32 cellular contexts compared by ENCODE assay signal in genomic region chr3:14852721-14853120, GRCh38. TPM values are rescaled to one million over a fixed set of nuclear protein-coding genes. Genes with fewer than 3 reads are reported as not detected.
DNase-seq lines count a peak whose midpoint lies in the region; ATAC-seq, FAIRE-seq and TF ChIP-seq lines count a peak whose summit lies in the region.
"Had no signal": no experiment of that assay in that cellular context is flagged by ENCODE, and none has a peak within 500 bp of the region (broad histone marks: within the 10 kb centered on the region; RNA-seq: fewer than 3 reads in every experiment).

No MANE protein-coding gene starts in this region.

- no peak for FAIRE-seq in H1 (lab: Jason Lieb, UNC)
- FAIRE-seq: astrocyte, keratinocyte had no signal

- H3K27me3 ChIP-seq in H1 (replicated peaks in 1 of 4; ENCODE audit: control insufficient read depth in 3 of 4, extremely low read depth in 1 of 4, insufficient read depth in 3 of 4, low read length in 3 of 4) (no peaks in the 10 kb centered on the region; a peak in 1 of 7 replicates), right cardiac atrium (ENCODE audit: control insufficient read depth, insufficient read depth) (no peaks in the 10 kb centered on the region), uterus (no peaks in the 10 kb centered on the region)
- H3K27me3 ChIP-seq: BE2C, right lobe of liver had no signal

- no peak overlapping the region for H2BK120ac ChIP-seq in H1 (replicated peaks; ENCODE audit: low read depth, low read length)

- H2BK12ac ChIP-seq in H1 (ENCODE audit: low read depth, low read length): 0 out of 2 replicates have a peak overlapping the region, but pooled peaks have one; percentile 44

- H3K56ac ChIP-seq in H1 (replicated peaks; ENCODE audit: insufficient read length, low read depth, low read length): no peak overlapping the region

- H4K8ac ChIP-seq in H1 (ENCODE audit: extremely low read depth, insufficient read depth, low read length): no peak overlapping the region

- peak overlapping the region; percentile 5 for H2BK20ac ChIP-seq in H1 (ENCODE audit: low read length)

- H3K4me2 ChIP-seq in H1 (ENCODE audit: insufficient read depth in 1 of 2, low read depth in 2 of 2, low read length in 2 of 2): no peak overlapping the region
- H3K4me2 ChIP-seq: PC-9 had no signal

- DNase-seq in H1 (ENCODE audit: low read depth in 1 of 2, low spot score in 2 of 2): no peak
- DNase-seq in right cardiac atrium: peak in 2 of 3 donors; percentile 50 to 79
- DNase-seq in sciatic nerve (ENCODE audit: low spot score): no peak
- DNase-seq in uterus: no peak
- DNase-seq in omental fat pad (ENCODE audit: low spot score): no peak
- no peak for DNase-seq in NCI-H524 treated with DMSO at 0.1 percent for 48 hours (lab: John Stamatoyannopoulos, UW)
- no peak for DNase-seq in stimulated activated CD4-positive, alpha-beta T cell treated with anti-CD3 and anti-CD28 coated beads, Interleukin-4, amount 100 ng/mL, for 24 hours
- DNase-seq: activated CD4-positive, alpha-beta T cell treated with anti-CD3 and anti-CD28 coated beads, Interleukin-2, amount 50 U/mL, for 4 hours; activated CD8-positive, alpha-beta memory T cell treated with anti-CD3 and anti-CD28 coated beads, Interleukin-2, amount 10 ng/mL, durations not matched to agents 7 days and 5 days; activated gamma-delta T cell treated with Interleukin-2 at 50 U/mL for 16 hours; activated T-cell treated with anti-CD3 and anti-CD28 coated beads, Interleukin-2, amount 50 U/mL, for 4 hours; BE2C; caudate nucleus; CD8-positive, alpha-beta T cell; cortex of kidney; effector memory CD8-positive, alpha-beta T cell; glutamatergic neuron; HCEC 1CT; Kasumi-1; NCI-H1417; NCI-H2081; NCI-H2227 treated with DMSO at 0.1 percent for 48 hours; NCI-H69; PC-9; stimulated activated CD4-positive, alpha-beta T cell treated with anti-CD3 and anti-CD28 coated beads, Interleukin-4, amount 100 ng/mL, for 1 hour had no signal

- TF ChIP-seq EP300 in H1 (IDR thresholded peaks at IDR 0.05; ENCODE audit: borderline replicate concordance in 1 of 2, low read depth in 2 of 2, low read length in 2 of 2): no peak

- intact Hi-C loops in right cardiac atrium (cut with DNase I) (no loop called here), sciatic nerve (cut with DNase I) (no loop called here), uterus (cut with DNase I; ENCODE audit: low total_unique reads) (no loop called here)

- no peaks in the 10 kb centered on the region; the same call in 1 of the 2 replicates for H3K23me2 ChIP-seq in H1 (ENCODE audit: low read depth, low read length)

- H3K4me3 ChIP-seq in H1 (ENCODE audit: extremely low read depth in 1 of 4, insufficient read depth in 2 of 4, low read depth in 3 of 4, low read length in 4 of 4) (no peak overlapping the region), right cardiac atrium (ENCODE audit: low read length) (no peak overlapping the region), uterus (no peak overlapping the region)
- H3K4me3 ChIP-seq: PC-9, right lobe of liver had no signal

- H3K18ac ChIP-seq in H1 (ENCODE audit: extremely low read depth, low read length): no peak overlapping the region

- H2AK5ac ChIP-seq in H1 (ENCODE audit: low read depth, low read length): peak overlapping the region; percentile 77; the same call in 1 of the 2 replicates

- H3K14ac ChIP-seq in H1 (ENCODE audit: insufficient read length): no peak overlapping the region

- TF ChIP-seq CTCF in H1 (IDR thresholded peaks at IDR 0.05; ENCODE audit: control extremely low read depth in 1 of 3, insufficient read depth in 1 of 3, low read depth in 1 of 3, low read length in 3 of 3) (no peak), uterus (IDR thresholded peaks at IDR 0.05) (no peak), omental fat pad (IDR thresholded peaks at IDR 0.05) (no peak)

- no peak overlapping the region for H4K5ac ChIP-seq in H1 (ENCODE audit: insufficient read length, low read depth, low read length)

- H2BK5ac ChIP-seq in H1 (ENCODE audit: low read depth, low read length): no peak overlapping the region

- no peak for TF ChIP-seq RAD21 in H1 (IDR thresholded peaks at IDR 0.05 in 1 of 2, conservative IDR thresholded peaks at IDR 0.05 in 1 of 2; ENCODE audit: low read depth in 2 of 2, low read length in 2 of 2)

- H3K79me2 ChIP-seq in H1 (ENCODE audit: control insufficient read depth in 1 of 2, insufficient read depth in 2 of 2, low read length in 2 of 2): no peaks in the 10 kb centered on the region
- H3K79me2 ChIP-seq: parathyroid adenoma had no signal

- no peak overlapping the region for H3K27ac ChIP-seq in H1 (ENCODE audit: low read depth, low read length)
- H3K27ac ChIP-seq in right cardiac atrium (ENCODE audit: low read length): peak overlapping the region; percentile 50
- H3K27ac ChIP-seq in uterus: peak overlapping the region; percentile 42 to 46
- H3K27ac ChIP-seq: parathyroid adenoma, PC-9, right lobe of liver had no signal

- no peaks in the 10 kb centered on the region for H3K36me3 ChIP-seq in H1 (ENCODE audit: control insufficient read depth in 2 of 4, insufficient read depth in 4 of 4, low read length in 3 of 4)
- H3K36me3 ChIP-seq in uterus: no peaks in the 10 kb centered on the region
- H3K36me3 ChIP-seq: BE2C, right lobe of liver had no signal

- H3K23ac ChIP-seq in H1 (ENCODE audit: insufficient read length): no peak overlapping the region

- H3K9me3 ChIP-seq in H1 (ENCODE audit: insufficient read depth in 2 of 2, low read depth in 1 of 2, low read length in 1 of 2) (no peaks in the 10 kb centered on the region), right cardiac atrium (ENCODE audit: control insufficient read depth, low read length) (no peaks in the 10 kb centered on the region), uterus (no peaks in the 10 kb centered on the region)
- H3K9me3 ChIP-seq: BE2C, right lobe of liver had no signal

- no peak for TF ChIP-seq POLR2A in H1 (IDR thresholded peaks at IDR 0.05; ENCODE audit: control extremely low read depth in 1 of 2, low read depth in 2 of 2, low read length in 2 of 2)
- TF ChIP-seq POLR2A in uterus (IDR thresholded peaks at IDR 0.05): no peak

- H2BK15ac ChIP-seq in H1 (ENCODE audit: low read length): 0 out of 2 replicates have a peak overlapping the region, but pooled peaks have one; percentile 75

- no peak overlapping the region for H3K9ac ChIP-seq in H1 (replicated peaks in 1 of 4; ENCODE audit: extremely low read depth in 1 of 4, low read depth in 3 of 4, low read length in 3 of 4)
- H3K9ac ChIP-seq: parathyroid adenoma had no signal

- peak overlapping the region; percentile 44 for H4K91ac ChIP-seq in H1 (replicated peaks; ENCODE audit: insufficient read length, low read length)

- peak; percentile 48 to 68 for ATAC-seq in right cardiac atrium
- peak; percentile 83 for ATAC-seq in sciatic nerve
- ATAC-seq in omental fat pad (ENCODE audit: low FRiP score): no peak
- ATAC-seq: activated CD4-positive, CD25-positive, alpha-beta regulatory T cell treated with anti-CD3 and anti-CD28 coated beads, Interleukin-2, amount 50 U/mL, for 24 hours; activated CD8-positive, alpha-beta memory T cell treated with anti-CD3 and anti-CD28 coated beads, Interleukin-2, amount 10 ng/mL, durations not matched to agents 7 days and 5 days; activated T-cell treated with anti-CD3 and anti-CD28 coated beads, Interleukin-2, amount 50 U/mL, for 4 hours; CD8-positive, alpha-beta T cell; effector memory CD8-positive, alpha-beta T cell; right lobe of liver; SK-N-SH treated with all-trans-retinoic acid at 6 μM for 48 hours had no signal

- H3K4ac ChIP-seq in H1 (replicated peaks; ENCODE audit: insufficient read length, low read depth, low read length): no peak overlapping the region

- no peak overlapping the region for H2AFZ ChIP-seq in H1 (ENCODE audit: low read length)
- H2AFZ ChIP-seq: parathyroid adenoma, PC-9 had no signal

- H3K4me1 ChIP-seq in H1 (replicated peaks in 1 of 4; ENCODE audit: control insufficient read depth in 3 of 4, insufficient read depth in 4 of 4, low read length in 3 of 4) (peaks cover 4 to 22% (median 17%) of the 10 kb centered on the region in 4 experiments), right cardiac atrium (ENCODE audit: control insufficient read depth, insufficient read depth, low read length) (peaks cover 4% of the 10 kb centered on the region), uterus (no peaks in the 10 kb centered on the region)
- H3K4me1 ChIP-seq: parathyroid adenoma, right lobe of liver had no signal

- POLR2A ChIA-PET in H1 (lab: Charles Lee; ENCODE audit: partially characterized antibody): interaction anchor here (0.7 kb wide), 1 partner anchor 9 kb away, joined by 3 read pairs; no protein-coding TSS in a partner anchor

- H4K20me1 ChIP-seq in H1 (replicated peaks in 1 of 2; ENCODE audit: control insufficient read depth in 1 of 2, insufficient read depth in 2 of 2, low read length in 2 of 2): no peaks in the 10 kb centered on the region

- 73% methylated on average over 10 of the region's 10 CpGs; no CpG with 5 or more reads in 1 of the 2 experiments for WGBS in H1 (ENCODE audit: extremely low coverage in 1 of 2, insufficient coverage in 1 of 2, insufficient read length in 1 of 2, insufficient replicate concordance in 2 of 2, low coverage in 1 of 2, low lambda C conversion rate in 2 of 2, missing lambda C conversion rate in 1 of 2), 2 experiments
- 49% methylated on average over 10 of the region's 10 CpGs for WGBS in right cardiac atrium

- no peaks in the 10 kb centered on the region; the same call in 1 of the 2 replicates for H3K79me1 ChIP-seq in H1 (ENCODE audit: low read depth, low read length)

- CTCF ChIA-PET in H1 (lab: Charles Lee; ENCODE audit: partially characterized antibody): interaction anchor here (0.7 to 2.8 kb wide), 10 partner anchors 9 to 69 kb away, joined by 3 to 13 read pairs (median 3); no protein-coding TSS in a partner anchor

TF ChIP-seq in H1, 55 proteins besides CTCF, POLR2A, EP300 and RAD21 (continues in another document):
- TF ChIP-seq TAF7 (optimal IDR thresholded peaks at IDR 0.05; ENCODE audit: borderline replicate concordance, low read depth, low read length) (no peak), JUND (IDR thresholded peaks at IDR 0.05; ENCODE audit: low read length) (no peak), ASH2L (IDR thresholded peaks at IDR 0.05; ENCODE audit: low read length) (no peak), HDAC6 (IDR thresholded peaks at IDR 0.05; ENCODE audit: low read depth, low read length) (no peak)

RNA-seq across cellular contexts. Expression of gene FGD5, which starts 34.0 kb away (rescaled TPM):
- total RNA-seq in H1 (2021; fragmentation: NEBNext Ultra II Directional; extraction: Animal tissue kit (Norgen Biotek cat#: 25700)): 14.3 and 15.3 TPM in 2 replicates
- polyA plus RNA-seq in H1 (2011; rRNA removed) (4.7 and 6.0 TPM in 2 replicates), right cardiac atrium (8.6 TPM)
- 6.1 TPM for polyA plus RNA-seq in H1 (2011; cell fraction: cytosol; rRNA removed)
- 8.1 TPM for polyA plus RNA-seq in H1 (2011; cell fraction: nucleus; rRNA removed)
- polyA plus RNA-seq in H1 (2012, experiment 1 of 2): 6.0 to 11.3 TPM (median 8.8 TPM) in 4 replicates
- polyA plus RNA-seq in H1 (2012, experiment 2 of 2): 4.3 TPM
- polyA plus RNA-seq in H1 (2013, experiment 1 of 2): 9.0 TPM
- polyA plus RNA-seq in H1 (2013, experiment 2 of 2): 9.6 TPM
- polyA minus RNA-seq in H1 (2011; rRNA and poly(A)+ RNA removed): 9.0 and 9.7 TPM in 2 replicates
- polyA minus RNA-seq in H1 (2011; cell fraction: cytosol; rRNA and poly(A)+ RNA removed): 6.8 TPM
- 7.9 TPM for polyA minus RNA-seq in H1 (2011; cell fraction: nucleus; rRNA and poly(A)+ RNA removed)
- total RNA-seq in right cardiac atrium (10 to 100 TPM; 17.1 to 30.5 (median 21.2) TPM), sciatic nerve (57.4 TPM), uterus (10 to 100 TPM in 3 of 4 donors, 1 to 10 TPM in 1; 10.0 to 66.8 (median 19.2) TPM), omental fat pad (10 to 100 TPM in 3 of 4 donors, 1 to 10 TPM in 1; 9.1 to 75.0 (median 16.1) TPM)
- total RNA-seq: activated CD8-positive, alpha-beta memory T cell treated with anti-CD3 and anti-CD28 coated beads, Interleukin-2, amount 10 ng/mL, durations not matched to agents 7 days and 5 days; CD8-positive, alpha-beta T cell; PC-9 had no signal
- polyA plus RNA-seq: keratinocyte, neural cell had no signal

Comparison
In these comparisons a context has a peak if more than half of its experiments do, and no peak if none do; other contexts are left out.
1. DNase-seq: peak in right cardiac atrium (2 of 3); none in H1 (0 of 2), sciatic nerve (single experiment), uterus (0 of 2), omental fat pad (single experiment), NCI-H524 treated with DMSO at 0.1 percent for 48 hours (single experiment) and stimulated activated CD4-positive, alpha-beta T cell treated with anti-CD3 and anti-CD28 coated beads, Interleukin-4, amount 100 ng/mL, for 24 hours (single experiment).